10 cellular contexts compared by ENCODE assay signal in genomic region chr2:128314348-128315121, GRCh38. TPM values are rescaled to one million over a fixed set of nuclear protein-coding genes. Genes with fewer than 3 reads are reported as not detected.
DNase-seq lines count a peak whose midpoint lies in the region; ATAC-seq and TF ChIP-seq lines count a peak whose summit lies in the region.
"Had no signal": no experiment of that assay in that cellular context is flagged by ENCODE, and none has a peak within 500 bp of the region (broad histone marks: within the 10 kb centered on the region; RNA-seq: fewer than 3 reads in every experiment).

No MANE protein-coding gene starts in this region.

- H3K27me3 ChIP-seq in psoas muscle (ENCODE audit: insufficient read depth in 3 of 3, low read length in 2 of 3): no peaks in the 10 kb centered on the region
- no peaks in the 10 kb centered on the region for H3K27me3 ChIP-seq in MG63

- H3K27ac Mint-ChIP-seq in activated CD4-positive, alpha-beta T cell treated with anti-CD3 and anti-CD28 coated beads, Interleukin-2, amount 10 ng/mL, durations not matched to agents 7 days and 5 days: no peak overlapping the region
- no peak overlapping the region for H3K27ac Mint-ChIP-seq in activated CD4-positive, alpha-beta T cell treated with anti-CD3 and anti-CD28 coated beads, Interleukin-2, amount 10 ng/mL, durations not matched to agents 24 days and 14 days

- ATAC-seq in left ventricle myocardium superior (peak; percentile 5), psoas muscle (no peak)

- H3K36me3 ChIP-seq in psoas muscle (ENCODE audit: insufficient read depth in 1 of 2, low read depth in 1 of 2): no peaks in the 10 kb centered on the region
- H3K36me3 ChIP-seq in MG63: no peaks in the 10 kb centered on the region

- POLR2A ChIA-PET in activated CD4-positive, alpha-beta T cell treated with anti-CD3 and anti-CD28 coated beads, Interleukin-2, amount 10 ng/mL, durations not matched to agents 7 days and 5 days (lab: Charles Lee): no interaction called here

- H3K27ac ChIP-seq in psoas muscle: peak overlapping the region; percentile 41

- H3K36me3 Mint-ChIP-seq in activated CD4-positive, alpha-beta T cell treated with anti-CD3 and anti-CD28 coated beads, Interleukin-2, amount 10 ng/mL, durations not matched to agents 7 days and 5 days (ENCODE audit: low read depth): no peaks in the 10 kb centered on the region
- H3K36me3 Mint-ChIP-seq in activated CD4-positive, alpha-beta T cell treated with anti-CD3 and anti-CD28 coated beads, Interleukin-2, amount 10 ng/mL, durations not matched to agents 24 days and 14 days (ENCODE audit: low read depth): peaks cover 2% of the 10 kb centered on the region

- intact Hi-C loops in activated CD4-positive, alpha-beta T cell treated with anti-CD3 and anti-CD28 coated beads, Interleukin-2, amount 10 ng/mL, durations not matched to agents 24 days and 14 days (cut with micrococcal nuclease): loop anchor here (5.0 kb wide), 2 partner anchors 208 to 222 kb away; partner anchors contain the start of gene UGGT1
- intact Hi-C loops in left ventricle myocardium superior (cut with micrococcal nuclease) (no loop called here), psoas muscle (cut with DNase I) (no loop called here)

- TF ChIP-seq CTCF in psoas muscle (IDR thresholded peaks at IDR 0.05): no peak

- no peaks in the 10 kb centered on the region for H3K9me3 ChIP-seq in psoas muscle
- H3K9me3 ChIP-seq in MG63: no peaks in the 10 kb centered on the region

- H3K4me3 Mint-ChIP-seq in activated CD4-positive, alpha-beta T cell treated with anti-CD3 and anti-CD28 coated beads, Interleukin-2, amount 10 ng/mL, durations not matched to agents 7 days and 5 days: no peak overlapping the region
- no peak overlapping the region for H3K4me3 Mint-ChIP-seq in activated CD4-positive, alpha-beta T cell treated with anti-CD3 and anti-CD28 coated beads, Interleukin-2, amount 10 ng/mL, durations not matched to agents 24 days and 14 days

- CTCF ChIA-PET in activated CD4-positive, alpha-beta T cell treated with anti-CD3 and anti-CD28 coated beads, Interleukin-2, amount 10 ng/mL, durations not matched to agents 7 days and 5 days (lab: Charles Lee): no interaction called here

- no peaks in the 10 kb centered on the region for H3K9me3 Mint-ChIP-seq in activated CD4-positive, alpha-beta T cell treated with anti-CD3 and anti-CD28 coated beads, Interleukin-2, amount 10 ng/mL, durations not matched to agents 7 days and 5 days
- no peaks in the 10 kb centered on the region for H3K9me3 Mint-ChIP-seq in activated CD4-positive, alpha-beta T cell treated with anti-CD3 and anti-CD28 coated beads, Interleukin-2, amount 10 ng/mL, durations not matched to agents 24 days and 14 days

- H3K4me3 ChIP-seq in psoas muscle (peak overlapping the region; percentile 97), MG63 (no peak overlapping the region)
- H3K4me3 ChIP-seq: lung had no signal

- H3K4me1 ChIP-seq in psoas muscle: peaks cover 58% of the 10 kb centered on the region

- 71 to 87% (median 72%) methylated on average over 20 of the region's 20 CpGs for WGBS in psoas muscle, 3 donors

- peaks cover 24% of the 10 kb centered on the region for H3K4me1 Mint-ChIP-seq in activated CD4-positive, alpha-beta T cell treated with anti-CD3 and anti-CD28 coated beads, Interleukin-2, amount 10 ng/mL, durations not matched to agents 7 days and 5 days
- peaks cover 33% of the 10 kb centered on the region for H3K4me1 Mint-ChIP-seq in activated CD4-positive, alpha-beta T cell treated with anti-CD3 and anti-CD28 coated beads, Interleukin-2, amount 10 ng/mL, durations not matched to agents 24 days and 14 days

- peaks cover 3% of the 10 kb centered on the region for H3K27me3 Mint-ChIP-seq in activated CD4-positive, alpha-beta T cell treated with anti-CD3 and anti-CD28 coated beads, Interleukin-2, amount 10 ng/mL, durations not matched to agents 7 days and 5 days
- peaks cover 4% of the 10 kb centered on the region for H3K27me3 Mint-ChIP-seq in activated CD4-positive, alpha-beta T cell treated with anti-CD3 and anti-CD28 coated beads, Interleukin-2, amount 10 ng/mL, durations not matched to agents 24 days and 14 days

- DNase-seq in activated CD4-positive, alpha-beta T cell treated with anti-CD3 and anti-CD28 coated beads, Interleukin-2, amount 10 ng/mL, durations not matched to agents 7 days and 5 days: peak; percentile 5
- no peak for DNase-seq in activated CD4-positive, alpha-beta T cell treated with anti-CD3 and anti-CD28 coated beads, Interleukin-2, amount 10 ng/mL, durations not matched to agents 24 days and 14 days
- DNase-seq in activated T-cell treated with anti-CD3 and anti-CD28 coated beads, Interleukin-2, amount 50 U/mL, for 48 hours: peak; percentile 13 to 14
- DNase-seq in left ventricle myocardium superior (peak; percentile 52), psoas muscle (peak in 1 of 2 donors; percentile 51), UCSD-AML1 (lab: John Stamatoyannopoulos, UW; ENCODE audit: unreplicated experiment) (no peak), MG63 (no peak), HT-29 (ENCODE audit: low spot score) (no peak)
- DNase-seq: NCI-H1048 had no signal

RNA-seq across cellular contexts. Expression of gene HS6ST1, which starts 4.1 kb away (rescaled TPM):
- total RNA-seq in activated CD4-positive, alpha-beta T cell treated with anti-CD3 and anti-CD28 coated beads, Interleukin-2, amount 10 ng/mL, durations not matched to agents 7 days and 5 days: 1 to 10 TPM; 7.9 to 8.4 TPM
- 20.1 and 22.0 TPM in 2 replicates for total RNA-seq in activated CD4-positive, alpha-beta T cell treated with anti-CD3 and anti-CD28 coated beads, Interleukin-2, amount 10 ng/mL, durations not matched to agents 24 days and 14 days
- total RNA-seq in left ventricle myocardium superior: 35.2 TPM
- 10 to 100 TPM; 29.3 to 68.7 (median 44.6) TPM for total RNA-seq in psoas muscle
- 10 to 100 TPM; 13.6 to 90.9 (median 20.0) TPM for polyA plus RNA-seq in psoas muscle
- total RNA-seq in MG63 (2014; rRNA removed; shearing (Covaris generic); ENCODE audit: low replicate concordance): 16.9 and 32.5 TPM in 2 replicates
- total RNA-seq in HT-29 (2014; rRNA removed; shearing (Covaris generic)): 17.6 and 17.7 TPM in 2 replicates

Comparison
In these comparisons a context has a peak if more than half of its experiments do, and no peak if none do; other contexts are left out.
1. DNase-seq: peak in activated CD4-positive, alpha-beta T cell treated with anti-CD3 and anti-CD28 coated beads, Interleukin-2, amount 10 ng/mL, durations not matched to agents 7 days and 5 days (single experiment), activated T-cell treated with anti-CD3 and anti-CD28 coated beads, Interleukin-2, amount 50 U/mL, for 48 hours (2 of 2) and left ventricle myocardium superior (single experiment); none in activated CD4-positive, alpha-beta T cell treated with anti-CD3 and anti-CD28 coated beads, Interleukin-2, amount 10 ng/mL, durations not matched to agents 24 days and 14 days (single experiment), UCSD-AML1 (single experiment), MG63 (single experiment) and HT-29 (single experiment).